20 cellular contexts compared by ENCODE assay signal in the genomic region with DNA sequence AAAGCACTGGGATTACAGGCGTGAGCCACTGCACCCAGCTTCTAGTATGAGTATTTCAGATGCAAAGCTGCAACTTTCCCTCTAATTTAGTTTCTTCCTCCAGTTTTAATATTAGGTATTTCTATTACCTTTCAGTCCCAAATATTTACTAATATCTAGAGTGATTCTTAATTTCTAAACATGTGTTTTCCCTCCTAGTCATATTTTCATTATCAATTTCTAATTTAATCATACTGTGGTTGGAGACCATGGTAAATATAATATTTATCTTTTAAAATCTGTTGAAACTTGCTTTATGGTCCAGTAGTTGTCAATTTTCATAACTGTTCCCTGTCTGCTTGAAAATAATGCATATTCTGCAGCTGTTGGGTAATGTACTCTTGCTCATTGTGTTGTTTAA.
DNase-seq lines count a peak whose midpoint lies in the region; ATAC-seq and TF ChIP-seq lines count a peak whose summit lies in the region.
"Had no signal": no experiment of that assay in that cellular context is flagged by ENCODE, and none has a peak within 500 bp of the region (broad histone marks: within the 10 kb centered on the region; RNA-seq: fewer than 3 reads in every experiment).

No MANE protein-coding gene starts in this region.

- CTCF ChIA-PET in Panc1 (lab: Charles Lee) = no interaction called here
- CTCF ChIA-PET in activated CD4-positive, alpha-beta T cell treated with anti-CD3 and anti-CD28 coated beads for 36 hours (lab: Charles Lee) = no interaction called here

- TF ChIP-seq CTCF in Panc1 (IDR thresholded peaks at IDR 0.05) (no peak), osteocyte (IDR thresholded peaks at IDR 0.05) (no peak)

- H3K4me1 Mint-ChIP-seq in osteocyte (ENCODE audit: unreplicated experiment) = peaks cover 5% of the 10 kb centered on the region
- H3K4me1 Mint-ChIP-seq in activated CD4-positive, alpha-beta T cell treated with anti-CD3 and anti-CD28 coated beads for 36 hours = no peaks in the 10 kb centered on the region
- H3K4me1 Mint-ChIP-seq: H9 had no signal

- H3K9me3 ChIP-seq in Panc1 (ENCODE audit: control insufficient read depth, insufficient read depth, low read depth, low read length) = no peaks in the 10 kb centered on the region

- ATAC-seq in HG02884 (IDR thresholded peaks at IDR 0.05; ENCODE audit: unreplicated experiment) (peak; percentile 65), Panc1 (peak; percentile 81; the same call in 1 of the 2 replicates)
- ATAC-seq in activated CD4-positive, alpha-beta T cell treated with anti-CD3 and anti-CD28 coated beads for 36 hours = no peak
- ATAC-seq: CD8-positive, alpha-beta T cell had no signal

- H3K27me3 Mint-ChIP-seq in osteocyte (ENCODE audit: unreplicated experiment) = no peaks in the 10 kb centered on the region
- H3K27me3 Mint-ChIP-seq in activated CD4-positive, alpha-beta T cell treated with anti-CD3 and anti-CD28 coated beads for 36 hours = no peaks in the 10 kb centered on the region
- H3K27me3 Mint-ChIP-seq: B cell, IgD-negative memory B cell had no signal

- POLR2A ChIA-PET in Panc1 (lab: Charles Lee) = no interaction called here
- POLR2A ChIA-PET in activated CD4-positive, alpha-beta T cell treated with anti-CD3 and anti-CD28 coated beads for 36 hours (lab: Charles Lee) = no interaction called here

- peaks cover 36% of the 10 kb centered on the region for H3K36me3 Mint-ChIP-seq in osteocyte (ENCODE audit: unreplicated experiment)
- no peaks in the 10 kb centered on the region for H3K36me3 Mint-ChIP-seq in activated CD4-positive, alpha-beta T cell treated with anti-CD3 and anti-CD28 coated beads for 36 hours (ENCODE audit: low read depth)
- H3K36me3 Mint-ChIP-seq: CD8-positive, alpha-beta T cell had no signal

- H3K9me3 Mint-ChIP-seq in osteocyte (ENCODE audit: unreplicated experiment) = peaks cover 11% of the 10 kb centered on the region
- H3K9me3 Mint-ChIP-seq in activated CD4-positive, alpha-beta T cell treated with anti-CD3 and anti-CD28 coated beads for 36 hours (ENCODE audit: low read depth) = no peaks in the 10 kb centered on the region
- H3K9me3 Mint-ChIP-seq: CD8-positive, alpha-beta T cell; IgD-negative memory B cell had no signal

- H3K4me3 Mint-ChIP-seq in osteocyte (ENCODE audit: unreplicated experiment) = no peak overlapping the region
- H3K4me3 Mint-ChIP-seq in activated CD4-positive, alpha-beta T cell treated with anti-CD3 and anti-CD28 coated beads for 36 hours = no peak overlapping the region
- H3K4me3 Mint-ChIP-seq: B cell; CD8-positive, alpha-beta T cell; H9 had no signal

- peak overlapping the region in 1 of 2 experiments; percentile 31; a peak in 2 of 4 replicates for H3K4me3 ChIP-seq in Panc1 (ENCODE audit: low read depth in 2 of 2, low read length in 2 of 2)
- H3K4me3 ChIP-seq: BLaER1 treated with 17β-estradiol and CSF1 and Interleukin-3, amounts not matched to agents 10 nM and 100 nM; GM23248 had no signal

- DNase-seq in A172 (ENCODE audit: low spot score) (peak; percentile 6), DMS53 treated with DMSO at 0.1 percent for 48 hours (lab: John Stamatoyannopoulos, UW; ENCODE audit: unreplicated experiment) (peak; percentile 33), Panc1 (ENCODE audit: low read depth, low spot score) (no peak), osteocyte (ENCODE audit: extremely low spot score, unreplicated experiment) (no peak), NCI-H2227 (lab: John Stamatoyannopoulos, UW; ENCODE audit: unreplicated experiment) (no peak), GOT3 (lab: John Stamatoyannopoulos, UW) (no peak)
- DNase-seq in activated CD4-positive, alpha-beta T cell treated with anti-CD3 and anti-CD28 coated beads for 36 hours = no peak
- DNase-seq: CD8-positive, alpha-beta T cell; DMS 273 treated with DMSO at 0.1 percent for 48 hours; DMS79; GDM1; GM23248; H9; Karpas-422; KBM-7 had no signal

- intact Hi-C loops in Panc1 (cut with micrococcal nuclease; ENCODE audit: unreplicated experiment) = no loop called here
- intact Hi-C loops in activated CD4-positive, alpha-beta T cell treated with anti-CD3 and anti-CD28 coated beads for 36 hours (cut with DNase I, micrococcal nuclease) = no loop called here

- in situ Hi-C loops in Panc1 (cut with HindIII; ENCODE audit: low pct_unique_long_range_greater_than_20kb, low sequenced_read_pairs) = no loop called here

- no peaks in the 10 kb centered on the region for H3K36me3 ChIP-seq in Panc1 (ENCODE audit: control insufficient read depth, insufficient read depth, low read length)

- no peaks in the 10 kb centered on the region; the same call in 1 of the 2 replicates for H3K4me1 ChIP-seq in Panc1 (ENCODE audit: control insufficient read depth, insufficient read depth, low read length)

- no peak overlapping the region for H3K27ac ChIP-seq in Panc1 (ENCODE audit: low read length)
- H3K27ac ChIP-seq: 22Rv1; BLaER1 treated with 17β-estradiol and CSF1 and Interleukin-3, amounts not matched to agents 10 nM and 100 nM; GM23248 had no signal

- no peak overlapping the region for H3K27ac Mint-ChIP-seq in osteocyte (ENCODE audit: unreplicated experiment)
- no peak overlapping the region for H3K27ac Mint-ChIP-seq in activated CD4-positive, alpha-beta T cell treated with anti-CD3 and anti-CD28 coated beads for 36 hours
- H3K27ac Mint-ChIP-seq: B cell; CD8-positive, alpha-beta T cell; H9; IgD-negative memory B cell had no signal

- no TSS peak for BruUV-seq in Panc1 (replicated peaks; lab: Mats Ljungman, UMichigan)

- no peaks in the 10 kb centered on the region for H3K27me3 ChIP-seq in Panc1 (ENCODE audit: control insufficient read depth, insufficient read depth, low read length)
- H3K27me3 ChIP-seq: BLaER1 treated with 17β-estradiol and CSF1 and Interleukin-3, amounts not matched to agents 10 nM and 100 nM had no signal

Comparison
In these comparisons a context has a peak if more than half of its experiments do, and no peak if none do; other contexts are left out.
1. DNase-seq: peak in A172 (single experiment) and DMS53 treated with DMSO at 0.1 percent for 48 hours (single experiment); none in Panc1 (single experiment), osteocyte (single experiment), NCI-H2227 (single experiment), GOT3 (single experiment) and activated CD4-positive, alpha-beta T cell treated with anti-CD3 and anti-CD28 coated beads for 36 hours (single experiment).